In the genomic region with DNA sequence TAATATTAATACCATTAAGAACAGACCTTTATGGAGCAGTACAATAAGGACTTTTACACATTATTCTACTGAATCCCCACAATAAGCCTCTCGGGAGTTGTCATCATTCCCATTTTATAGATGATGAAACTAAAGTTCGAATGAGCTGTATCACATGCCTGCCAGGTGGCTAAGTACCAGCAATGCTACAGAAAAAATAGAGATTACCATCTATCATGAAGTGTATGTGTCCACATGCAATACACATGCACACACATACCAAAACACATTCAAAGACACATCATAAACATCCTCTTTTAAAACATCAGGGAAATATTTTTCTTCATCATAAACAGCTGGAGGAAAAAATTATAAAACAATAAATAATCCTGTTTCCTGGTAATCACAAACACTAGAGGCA, we compare ENCODE assay signal across 29 cellular contexts.
"Had no signal": no experiment of that assay in that cellular context is flagged by ENCODE, and none has a peak within 500 bp of the region (broad histone marks: within the 10 kb centered on the region; RNA-seq: fewer than 3 reads in every experiment).

No MANE protein-coding gene starts in this region.

- H3K36me3 ChIP-seq: adrenal gland had no signal

- H3K4me1 Mint-ChIP-seq: activated CD4-positive, alpha-beta memory T cell treated with anti-CD3 and anti-CD28 coated beads, Interleukin-2, amount 10 ng/mL, durations not matched to agents 7 days and 5 days; activated CD4-positive, alpha-beta T cell treated with anti-CD3 and anti-CD28 coated beads, Interleukin-2, amount 10 ng/mL, durations not matched to agents 7 days and 5 days had no signal

- H3K27me3 Mint-ChIP-seq: activated CD4-positive, alpha-beta memory T cell treated with anti-CD3 and anti-CD28 coated beads, Interleukin-2, amount 10 ng/mL, durations not matched to agents 7 days and 5 days; activated CD4-positive, alpha-beta T cell treated with anti-CD3 and anti-CD28 coated beads, Interleukin-2, amount 10 ng/mL, durations not matched to agents 7 days and 5 days; activated naive CD8-positive, alpha-beta T cell treated with anti-CD3 and anti-CD28 coated beads for 36 hours; activated naive CD8-positive, alpha-beta T cell treated with anti-CD3 and anti-CD28 coated beads, Interleukin-2, amount 50 U/mL, for 24 hours; activated T-cell treated with anti-CD3 and anti-CD28 coated beads, Interleukin-2, amount 50 U/mL, for 24 hours; effector memory CD8-positive, alpha-beta T cell had no signal

- H3K4me1 ChIP-seq: adrenal gland, esophagus muscularis mucosa had no signal

- H3K4me3 Mint-ChIP-seq: activated CD4-positive, alpha-beta memory T cell treated with anti-CD3 and anti-CD28 coated beads, Interleukin-2, amount 10 ng/mL, durations not matched to agents 7 days and 5 days; activated CD4-positive, alpha-beta T cell treated with anti-CD3 and anti-CD28 coated beads, Interleukin-2, amount 10 ng/mL, durations not matched to agents 7 days and 5 days; activated naive CD8-positive, alpha-beta T cell treated with anti-CD3 and anti-CD28 coated beads for 36 hours; activated naive CD8-positive, alpha-beta T cell treated with anti-CD3 and anti-CD28 coated beads, Interleukin-2, amount 50 U/mL, for 24 hours; activated T-cell treated with anti-CD3 and anti-CD28 coated beads, Interleukin-2, amount 50 U/mL, for 24 hours; activated T-cell treated with anti-CD3 and anti-CD28 coated beads, Interleukin-2, amount 50 U/mL, for 72 hours; effector memory CD8-positive, alpha-beta T cell; WTC11 had no signal

- H3K9me3 ChIP-seq: adrenal gland, body of pancreas, esophagus muscularis mucosa had no signal

- H3K27ac ChIP-seq: adrenal gland, body of pancreas, esophagus muscularis mucosa had no signal

- DNase-seq: activated CD4-positive, alpha-beta memory T cell treated with anti-CD3 and anti-CD28 coated beads, Interleukin-2, amount 10 ng/mL, durations not matched to agents 7 days and 5 days; activated CD4-positive, alpha-beta T cell treated with anti-CD3 and anti-CD28 coated beads for 1 hour; activated CD4-positive, alpha-beta T cell treated with anti-CD3 and anti-CD28 coated beads for 4 hours; activated CD4-positive, alpha-beta T cell treated with anti-CD3 and anti-CD28 coated beads, Interleukin-2, amount 10 ng/mL, durations not matched to agents 7 days and 5 days; activated CD4-positive, alpha-beta T cell treated with anti-CD3 and anti-CD28 coated beads, Interleukin-2, amount 50 U/mL, for 4 hours; activated CD8-positive, alpha-beta memory T cell treated with anti-CD3 and anti-CD28 coated beads, Interleukin-2, amount 50 U/mL, for 48 hours; activated gamma-delta T cell; activated naive CD4-positive, alpha-beta T cell; activated naive CD4-positive, alpha-beta T cell treated with anti-CD3 and anti-CD28 coated beads, Interleukin-2, amount 50 U/mL, for 16 hours; activated naive CD8-positive, alpha-beta T cell treated with anti-CD3 and anti-CD28 coated beads for 36 hours; activated naive CD8-positive, alpha-beta T cell treated with anti-CD3 and anti-CD28 coated beads, Interleukin-2, amount 50 U/mL, for 24 hours; activated T-cell treated with anti-CD3 and anti-CD28 coated beads for 4 hours; activated T-cell treated with anti-CD3 and anti-CD28 coated beads, Interleukin-2, amount 50 U/mL, for 24 hours; activated T-cell treated with anti-CD3 and anti-CD28 coated beads, Interleukin-2, amount 50 U/mL, for 72 hours; adrenal gland; amygdala; aorta; body of pancreas; caudate nucleus; cortex of kidney; dermis blood vessel endothelial cell; effector CD4-positive, alpha-beta T cell; effector memory CD8-positive, alpha-beta T cell; erythroblast; foreskin fibroblast; head of caudate nucleus; T-helper 2 cell had no signal

- H3K27me3 ChIP-seq: adrenal gland, body of pancreas, esophagus muscularis mucosa had no signal

- ATAC-seq: activated naive CD8-positive, alpha-beta T cell treated with anti-CD3 and anti-CD28 coated beads, Interleukin-2, amount 50 U/mL, for 24 hours; activated T-cell treated with anti-CD3 and anti-CD28 coated beads, Interleukin-2, amount 50 U/mL, for 72 hours; body of pancreas; effector memory CD8-positive, alpha-beta T cell; WTC11 had no signal

- H3K9me3 Mint-ChIP-seq: activated CD4-positive, alpha-beta memory T cell treated with anti-CD3 and anti-CD28 coated beads, Interleukin-2, amount 10 ng/mL, durations not matched to agents 7 days and 5 days; activated CD4-positive, alpha-beta T cell treated with anti-CD3 and anti-CD28 coated beads, Interleukin-2, amount 10 ng/mL, durations not matched to agents 7 days and 5 days; activated naive CD8-positive, alpha-beta T cell treated with anti-CD3 and anti-CD28 coated beads for 36 hours; activated naive CD8-positive, alpha-beta T cell treated with anti-CD3 and anti-CD28 coated beads, Interleukin-2, amount 50 U/mL, for 24 hours; activated T-cell treated with anti-CD3 and anti-CD28 coated beads, Interleukin-2, amount 50 U/mL, for 24 hours; activated T-cell treated with anti-CD3 and anti-CD28 coated beads, Interleukin-2, amount 50 U/mL, for 72 hours; effector memory CD8-positive, alpha-beta T cell had no signal

- H3K4me3 ChIP-seq: adrenal gland, body of pancreas, esophagus muscularis mucosa had no signal

- H3K27ac Mint-ChIP-seq: activated CD4-positive, alpha-beta memory T cell treated with anti-CD3 and anti-CD28 coated beads, Interleukin-2, amount 10 ng/mL, durations not matched to agents 7 days and 5 days; activated CD4-positive, alpha-beta T cell treated with anti-CD3 and anti-CD28 coated beads, Interleukin-2, amount 10 ng/mL, durations not matched to agents 7 days and 5 days; activated naive CD8-positive, alpha-beta T cell treated with anti-CD3 and anti-CD28 coated beads for 36 hours; activated naive CD8-positive, alpha-beta T cell treated with anti-CD3 and anti-CD28 coated beads, Interleukin-2, amount 50 U/mL, for 24 hours; activated T-cell treated with anti-CD3 and anti-CD28 coated beads, Interleukin-2, amount 50 U/mL, for 24 hours; WTC11 had no signal
